2 cellular contexts compared by ENCODE assay signal in genomic region chr11:133926466-133927246, GRCh38.
"Had no signal": no experiment of that assay in that cellular context is flagged by ENCODE, and none has a peak within 500 bp of the region (broad histone marks: within the 10 kb centered on the region; RNA-seq: fewer than 3 reads in every experiment).

No MANE protein-coding gene starts in this region.

- DNase-seq: cortex of kidney had no signal

- H3K27me3 Mint-ChIP-seq: naive thymus-derived CD8-positive, alpha-beta T cell had no signal

- H3K9me3 Mint-ChIP-seq: naive thymus-derived CD8-positive, alpha-beta T cell had no signal
